ENCODE assay signal across 8 cellular contexts in genomic region chr2:51829477-51829876, GRCh38.
"Had no signal": no experiment of that assay in that cellular context is flagged by ENCODE, and none has a peak within 500 bp of the region (broad histone marks: within the 10 kb centered on the region; RNA-seq: fewer than 3 reads in every experiment).

No MANE protein-coding gene starts in this region.

- H3K4me3 ChIP-seq: GM12878 had no signal

- ATAC-seq: GM12878 had no signal

- DNase-seq: GDM1, GF-D8 had no signal

- FAIRE-seq: G401.6, GM12878, GM12891, GM12892, GM18507, GM19239 had no signal
